In genomic region chr6:53465732-53466131, GRCh38 we compare ENCODE assay signal across 14 cellular contexts.
DNase-seq lines count a peak whose midpoint lies in the region; ATAC-seq and TF ChIP-seq lines count a peak whose summit lies in the region.
"Had no signal": no experiment of that assay in that cellular context is flagged by ENCODE, and none has a peak within 500 bp of the region (broad histone marks: within the 10 kb centered on the region; RNA-seq: fewer than 3 reads in every experiment).

No MANE protein-coding gene starts in this region.

- CTCF ChIA-PET in SK-N-SH (lab: Yijun Ruan, JAX): interaction anchor here (1.3 to 2.2 kb wide), 2 partner anchors 263 to 294 kb away, joined by 5 to 7 read pairs; no protein-coding TSS in a partner anchor

- peak overlapping the region in 5 of 6 donors; percentile 27 to 76 (median 39) for H3K27ac Mint-ChIP-seq in naive B cell

- no peak for TF ChIP-seq CTCF in NB4 (IDR thresholded peaks at IDR 0.05; ENCODE audit: low read depth, low read length)
- TF ChIP-seq CTCF in epithelial cell of esophagus (IDR thresholded peaks at IDR 0.05; ENCODE audit: insufficient read depth, low read depth, low read length, missing control alignments): no peak
- TF ChIP-seq CTCF in SK-N-SH (IDR thresholded peaks at IDR 0.05): no peak

- no peaks in the 10 kb centered on the region for H3K9me3 ChIP-seq in SK-N-SH

- H3K4me1 Mint-ChIP-seq in naive B cell: peaks cover 38 to 64% (median 62%) of the 10 kb centered on the region in 3 donors

- no peak overlapping the region for H2AFZ ChIP-seq in SK-N-SH (ENCODE audit: low read depth)

- H3K27ac ChIP-seq in SK-N-SH (ENCODE audit: low read depth in 2 of 2, low read length in 1 of 2): no peak overlapping the region

- H3K36me3 Mint-ChIP-seq in naive B cell: peaks cover 0 to 5% of the 10 kb centered on the region in 2 donors
- H3K36me3 Mint-ChIP-seq: activated naive CD4-positive, alpha-beta T cell treated with anti-CD3 and anti-CD28 coated beads, Interleukin-2, amount 50 U/mL, for 72 hours had no signal

- H3K36me3 ChIP-seq in SK-N-SH (replicated peaks in 1 of 2; ENCODE audit: control insufficient read depth in 1 of 2, insufficient read depth in 2 of 2, low read length in 1 of 2): no peaks in the 10 kb centered on the region

- H3K79me2 ChIP-seq in SK-N-SH (ENCODE audit: insufficient read depth): no peaks in the 10 kb centered on the region

- DNase-seq in COLO829 (ENCODE audit: low spot score): peak; percentile 59
- DNase-seq in NB4 (ENCODE audit: low read depth): peak; percentile 65
- DNase-seq in epithelial cell of esophagus (ENCODE audit: low read depth): peak; percentile 89
- no peak for DNase-seq in naive B cell
- no peak for DNase-seq in stimulated activated CD4-positive, alpha-beta T cell treated with anti-CD3 and anti-CD28 coated beads, Interleukin-12 subunit alpha, Interleukin-12 subunit beta, amount 100 ng/mL, for 4 hours
- DNase-seq in SK-N-SH: no peak
- no peak for DNase-seq in SHP77 (lab: John Stamatoyannopoulos, UW)
- DNase-seq: activated CD8-positive, alpha-beta memory T cell treated with anti-CD3 and anti-CD28 coated beads for 24 hours; glutamatergic neuron; left cardiac atrium; NCI-H2107; T1000 had no signal

- no peaks in the 10 kb centered on the region for H3F3A ChIP-seq in SK-N-SH (replicated peaks; ENCODE audit: insufficient read depth)

- no peaks in the 10 kb centered on the region; the same call in 1 of the 2 replicates for H3K27me3 ChIP-seq in SK-N-SH (ENCODE audit: insufficient read depth)

- H3K9me2 ChIP-seq in SK-N-SH: no peaks in the 10 kb centered on the region

- POLR2A ChIA-PET in SK-N-SH (lab: Yijun Ruan, JAX): no interaction called here

- peaks cover 0 to 4% (median 0%) of the 10 kb centered on the region in 7 donors for H3K9me3 Mint-ChIP-seq in naive B cell
- H3K9me3 Mint-ChIP-seq: activated naive CD4-positive, alpha-beta T cell treated with anti-CD3 and anti-CD28 coated beads, Interleukin-2, amount 50 U/mL, for 72 hours had no signal

- no peak overlapping the region for H3K9ac ChIP-seq in SK-N-SH

- H3K4me3 ChIP-seq in NB4 (ENCODE audit: low read depth, low read length) (no peak overlapping the region), epithelial cell of esophagus (ENCODE audit: low read length) (no peak overlapping the region), SK-N-SH (ENCODE audit: low read depth in 2 of 2, low read length in 1 of 2) (no peak overlapping the region)

- no peak for TF ChIP-seq POLR2A in NB4 (IDR thresholded peaks at IDR 0.05; ENCODE audit: extremely low read depth, insufficient read length)

- no peak for TF ChIP-seq RAD21 in SK-N-SH (IDR thresholded peaks at IDR 0.05; ENCODE audit: low read length)

- no peak for ATAC-seq in naive B cell (ENCODE audit: low read depth in 2 of 2)
- no peak for ATAC-seq in GM21825 (IDR thresholded peaks at IDR 0.05; ENCODE audit: unreplicated experiment)
- ATAC-seq: activated naive CD4-positive, alpha-beta T cell treated with anti-CD3 and anti-CD28 coated beads, Interleukin-2, amount 50 U/mL, for 72 hours had no signal

- peak overlapping the region in 3 of 8 donors; percentile 20 to 76 (median 30) for H3K4me3 Mint-ChIP-seq in naive B cell

- H3K4me1 ChIP-seq in SK-N-SH (ENCODE audit: control insufficient read depth in 1 of 2, insufficient read depth in 2 of 2, low read depth in 1 of 2, low read length in 1 of 2): peaks cover 0 to 2% of the 10 kb centered on the region in 2 experiments; a peak in 1 of 4 replicates

- H3K4me2 ChIP-seq in SK-N-SH: no peak overlapping the region

- no peaks in the 10 kb centered on the region for H4K20me1 ChIP-seq in SK-N-SH (ENCODE audit: insufficient read depth)

- TF ChIP-seq EP300 in SK-N-SH (IDR thresholded peaks at IDR 0.05; ENCODE audit: borderline replicate concordance in 1 of 2, low read depth in 1 of 2, low read length in 1 of 2): no peak

- no peaks in the 10 kb centered on the region for H3K27me3 Mint-ChIP-seq in naive B cell

- 53% methylated on average over 4 of the region's 5 CpGs for WGBS in SK-N-SH (ENCODE audit: low lambda C conversion rate)

TF ChIP-seq in SK-N-SH, 30 proteins besides CTCF, POLR2A, EP300 and RAD21:
- TF ChIP-seq GATA2 (CRISPR knock-in tag; IDR thresholded peaks at IDR 0.05) (no peak), POLR2AphosphoS5 (IDR thresholded peaks at IDR 0.05; ENCODE audit: low read depth, low read length) (no peak), USF1 (IDR thresholded peaks at IDR 0.05; ENCODE audit: borderline replicate concordance, low read depth) (no peak), USF2 (IDR thresholded peaks at IDR 0.05; ENCODE audit: borderline replicate concordance, low read depth, low read length) (no peak), RCOR1 (IDR thresholded peaks at IDR 0.05; ENCODE audit: low read length) (no peak), NFIC (IDR thresholded peaks at IDR 0.05; ENCODE audit: borderline replicate concordance) (no peak), FOXJ3 (CRISPR knock-in tag; IDR thresholded peaks at IDR 0.05) (no peak), CHD2 (IDR thresholded peaks at IDR 0.05; ENCODE audit: low read length, partially characterized antibody) (no peak), SMC3 (IDR thresholded peaks at IDR 0.05; ENCODE audit: low read depth, low read length) (no peak), TCF12 (IDR thresholded peaks at IDR 0.05) (no peak), EZH2phosphoT487 (IDR thresholded peaks at IDR 0.05; ENCODE audit: borderline replicate concordance, low read depth) (no peak), ELF1 (IDR thresholded peaks at IDR 0.05) (no peak), NRF1 (IDR thresholded peaks at IDR 0.05; ENCODE audit: low read depth, low read length) (no peak), REST (IDR thresholded peaks at IDR 0.05; ENCODE audit: low read depth, low read length) (no peak), TAF1 (IDR thresholded peaks at IDR 0.05; ENCODE audit: borderline replicate concordance, low read depth, low read length) (no peak)
TF ChIP-seq in SK-N-SH: peak in this region for 0.

Comparison
In these comparisons a context has a peak if more than half of its experiments do, and no peak if none do; other contexts are left out.
1. DNase-seq: peak in COLO829 (single experiment), NB4 (single experiment) and epithelial cell of esophagus (single experiment); none in naive B cell (single experiment), stimulated activated CD4-positive, alpha-beta T cell treated with anti-CD3 and anti-CD28 coated beads, Interleukin-12 subunit alpha, Interleukin-12 subunit beta, amount 100 ng/mL, for 4 hours (single experiment), SK-N-SH (single experiment) and SHP77 (0 of 2).